ENCODE assay signal across 13 cellular contexts in genomic region chr4:2483237-2483636, GRCh38. TPM values are rescaled to one million over a fixed set of nuclear protein-coding genes. Genes with fewer than 3 reads are reported as not detected.
DNase-seq lines count a peak whose midpoint lies in the region; ATAC-seq, FAIRE-seq and TF ChIP-seq lines count a peak whose summit lies in the region.
"Had no signal": no experiment of that assay in that cellular context is flagged by ENCODE, and none has a peak within 500 bp of the region (broad histone marks: within the 10 kb centered on the region; RNA-seq: fewer than 3 reads in every experiment).

No MANE protein-coding gene starts in this region.

- no peak overlapping the region for H3K4me2 ChIP-seq in HepG2 (ENCODE audit: low read depth, low read length)
- no peak overlapping the region for H3K4me2 ChIP-seq in SK-N-SH
- H3K4me2 ChIP-seq: A549, GM23338 had no signal

- CTCF ChIA-PET in activated CD4-positive, alpha-beta T cell treated with anti-CD3 and anti-CD28 coated beads, Interleukin-2, amount 10 ng/mL, durations not matched to agents 7 days and 5 days (lab: Charles Lee): interaction anchor here (1.7 kb wide), 1 partner anchor 14 kb away, joined by 5 read pairs; the partner anchor contains the start of gene RNF4
- CTCF ChIA-PET in activated CD4-positive, alpha-beta memory T cell treated with anti-CD3 and anti-CD28 coated beads for 36 hours (lab: Charles Lee): interaction anchor here (2.5 kb wide), 1 partner anchor 15 kb away, joined by 9 read pairs; the partner anchor contains the start of gene RNF4
- CTCF ChIA-PET in HepG2 (lab: Yijun Ruan, JAX; ENCODE audit: low intra/inter-chr PET ratio, low total read pairs): no interaction called here
- CTCF ChIA-PET in SK-N-SH (lab: Yijun Ruan, JAX): interaction anchor here (0.5 to 0.6 kb wide), 2 partner anchors 23 to 155 kb away, joined by 3 read pairs; no protein-coding TSS in a partner anchor

- in situ Hi-C loops in HepG2 (cut with HindIII; ENCODE audit: extremely low pct_ligation_motif_present, low pct_unique_long_range_greater_than_20kb): no loop called here

- peak overlapping the region; percentile 85 for H3K27ac Mint-ChIP-seq in activated CD4-positive, alpha-beta T cell treated with anti-CD3 and anti-CD28 coated beads, Interleukin-2, amount 10 ng/mL, durations not matched to agents 7 days and 5 days
- H3K27ac Mint-ChIP-seq in activated CD4-positive, alpha-beta memory T cell treated with anti-CD3 and anti-CD28 coated beads for 36 hours: peak overlapping the region; percentile 88
- H3K27ac Mint-ChIP-seq: GM23338 had no signal

- H3K4me3 ChIP-seq in HepG2 (replicated peaks in 1 of 3; ENCODE audit: insufficient read depth in 1 of 3, low read depth in 2 of 3, low read length in 3 of 3): no peak overlapping the region
- peak overlapping the region in 1 of 4 donors; percentile 4 for H3K4me3 ChIP-seq in stomach
- H3K4me3 ChIP-seq in SK-N-SH (ENCODE audit: low read depth in 2 of 2, low read length in 1 of 2): no peak overlapping the region
- H3K4me3 ChIP-seq: A549, GM23338 had no signal

- no peak for ATAC-seq in HepG2
- ATAC-seq: A549, GM23338 had no signal

- no peak for TF ChIP-seq POLR2A in HepG2 (IDR thresholded peaks at IDR 0.05; ENCODE audit: insufficient read depth in 1 of 2, low read depth in 2 of 2, low read length in 2 of 2)
- TF ChIP-seq POLR2A in stomach (IDR thresholded peaks at IDR 0.05): no peak

- H3K36me3 Mint-ChIP-seq in activated CD4-positive, alpha-beta T cell treated with anti-CD3 and anti-CD28 coated beads, Interleukin-2, amount 10 ng/mL, durations not matched to agents 7 days and 5 days (ENCODE audit: low read depth): peaks cover 22% of the 10 kb centered on the region
- H3K36me3 Mint-ChIP-seq in activated CD4-positive, alpha-beta memory T cell treated with anti-CD3 and anti-CD28 coated beads for 36 hours: peaks cover 13% of the 10 kb centered on the region

- H3K27me3 Mint-ChIP-seq in activated CD4-positive, alpha-beta T cell treated with anti-CD3 and anti-CD28 coated beads, Interleukin-2, amount 10 ng/mL, durations not matched to agents 7 days and 5 days: no peaks in the 10 kb centered on the region
- H3K27me3 Mint-ChIP-seq in activated CD4-positive, alpha-beta memory T cell treated with anti-CD3 and anti-CD28 coated beads for 36 hours: no peaks in the 10 kb centered on the region

- intact Hi-C loops in activated CD4-positive, alpha-beta memory T cell treated with anti-CD3 and anti-CD28 coated beads for 36 hours (cut with micrococcal nuclease): loop anchor here (5.0 kb wide), 1 partner anchor 54 kb away; the partner anchor contains the start of gene FAM193A
- intact Hi-C loops in HepG2 (cut with micrococcal nuclease; ENCODE audit: unreplicated experiment): no loop called here
- intact Hi-C loops in stomach (cut with DNase I; ENCODE audit: low total_unique reads): no loop called here

- H3K36me3 ChIP-seq in HepG2 (replicated peaks in 1 of 2; ENCODE audit: control insufficient read depth in 1 of 2, insufficient read depth in 2 of 2, low read length in 2 of 2): peaks cover 0 to 6% of the 10 kb centered on the region in 2 experiments; a peak in 4 of 5 replicates
- no peaks in the 10 kb centered on the region for H3K36me3 ChIP-seq in stomach
- peaks cover under 1 to 4% of the 10 kb centered on the region in 2 experiments for H3K36me3 ChIP-seq in SK-N-SH (replicated peaks in 1 of 2; ENCODE audit: control insufficient read depth in 1 of 2, insufficient read depth in 2 of 2, low read length in 1 of 2)

- H3K4me3 Mint-ChIP-seq in activated CD4-positive, alpha-beta T cell treated with anti-CD3 and anti-CD28 coated beads, Interleukin-2, amount 10 ng/mL, durations not matched to agents 7 days and 5 days: no peak overlapping the region
- no peak overlapping the region for H3K4me3 Mint-ChIP-seq in activated CD4-positive, alpha-beta memory T cell treated with anti-CD3 and anti-CD28 coated beads for 36 hours
- H3K4me3 Mint-ChIP-seq: GM23338 had no signal

- H4K20me1 ChIP-seq in HepG2 (ENCODE audit: insufficient read depth, low read length) (peaks cover 81% of the 10 kb centered on the region), SK-N-SH (ENCODE audit: insufficient read depth) (peaks cover 100% of the 10 kb centered on the region)

- no peak for DNase-seq in activated CD4-positive, alpha-beta T cell treated with anti-CD3 and anti-CD28 coated beads, Interleukin-2, amount 10 ng/mL, durations not matched to agents 7 days and 5 days
- DNase-seq in activated CD4-positive, alpha-beta T cell treated with anti-CD3 and anti-CD28 coated beads for 48 hours: no peak
- no peak for DNase-seq in activated CD4-positive, alpha-beta memory T cell treated with anti-CD3 and anti-CD28 coated beads for 36 hours
- DNase-seq in HepG2 (ENCODE audit: low spot score): no peak
- DNase-seq in stomach: no peak
- no peak for DNase-seq in activated naive CD4-positive, alpha-beta T cell treated with Interleukin-2 at 50 U/mL for 16 hours
- DNase-seq in SK-N-SH: no peak
- no peak for DNase-seq in DMS153 treated with DMSO at 0.1 percent for 48 hours (lab: John Stamatoyannopoulos, UW; ENCODE audit: unreplicated experiment)
- DNase-seq: activated naive CD4-positive, alpha-beta T cell treated with anti-CD3 and anti-CD28 coated beads, Interleukin-2, amount 50 U/mL, for 16 hours; stimulated activated CD4-positive, alpha-beta T cell treated with anti-CD3 and anti-CD28 coated beads, Interleukin-4, amount 100 ng/mL, for 4 hours had no signal

- POLR2A ChIA-PET in activated CD4-positive, alpha-beta T cell treated with anti-CD3 and anti-CD28 coated beads, Interleukin-2, amount 10 ng/mL, durations not matched to agents 7 days and 5 days (lab: Charles Lee): no interaction called here
- POLR2A ChIA-PET in activated CD4-positive, alpha-beta memory T cell treated with anti-CD3 and anti-CD28 coated beads for 36 hours (lab: Charles Lee): interaction anchor here (8.5 kb wide), 1 partner anchor 14 kb away, joined by 40 read pairs; the partner anchor contains the start of gene RNF4
- POLR2A ChIA-PET in HepG2 (lab: Yijun Ruan, JAX) (no interaction called here), SK-N-SH (lab: Yijun Ruan, JAX) (interaction anchor here (1.3 kb wide), 1 partner anchor 9 kb away, joined by 3 read pairs; no protein-coding TSS in a partner anchor)

- H3K9me2 ChIP-seq in SK-N-SH: no peaks in the 10 kb centered on the region

- no peaks in the 10 kb centered on the region for H3K9me3 Mint-ChIP-seq in activated CD4-positive, alpha-beta T cell treated with anti-CD3 and anti-CD28 coated beads, Interleukin-2, amount 10 ng/mL, durations not matched to agents 7 days and 5 days
- no peaks in the 10 kb centered on the region for H3K9me3 Mint-ChIP-seq in activated CD4-positive, alpha-beta memory T cell treated with anti-CD3 and anti-CD28 coated beads for 36 hours
- H3K9me3 Mint-ChIP-seq: GM23338 had no signal

- H2AFZ ChIP-seq in HepG2 (ENCODE audit: low read length) (no peak overlapping the region), SK-N-SH (ENCODE audit: low read depth) (no peak overlapping the region)
- H2AFZ ChIP-seq: GM23338 had no signal

- TF ChIP-seq CTCF in HepG2 (CRISPR knock-in tag; IDR thresholded peaks at IDR 0.05) (no peak), stomach (IDR thresholded peaks at IDR 0.05) (no peak), SK-N-SH (IDR thresholded peaks at IDR 0.05) (no peak)

- H3K79me2 ChIP-seq in HepG2 (ENCODE audit: insufficient read depth, low read length) (peaks cover 92% of the 10 kb centered on the region), SK-N-SH (ENCODE audit: insufficient read depth) (peaks cover 100% of the 10 kb centered on the region)

- 100% methylated on average over 3 of the region's 3 CpGs for WGBS in HepG2 (ENCODE audit: low lambda C conversion rate)
- 55 to 72% (median 67%) methylated on average over 3 of the region's 3 CpGs for WGBS in stomach, 5 donors
- 100% methylated on average over 3 of the region's 3 CpGs for WGBS in SK-N-SH (ENCODE audit: low lambda C conversion rate)

- no peaks in the 10 kb centered on the region for H3K9me3 ChIP-seq in HepG2 (ENCODE audit: low read length)
- H3K9me3 ChIP-seq in stomach: no peaks in the 10 kb centered on the region
- no peaks in the 10 kb centered on the region for H3K9me3 ChIP-seq in SK-N-SH
- H3K9me3 ChIP-seq: A549 had no signal

- TF ChIP-seq RAD21 in HepG2 (CRISPR knock-in tag; IDR thresholded peaks at IDR 0.05) (no peak), SK-N-SH (IDR thresholded peaks at IDR 0.05; ENCODE audit: low read length) (no peak)

- H3K27me3 ChIP-seq in HepG2 (ENCODE audit: control insufficient read depth in 1 of 2, insufficient read depth in 2 of 2, low read length in 2 of 2) (no peaks in the 10 kb centered on the region), stomach (no peaks in the 10 kb centered on the region), SK-N-SH (ENCODE audit: insufficient read depth) (no peaks in the 10 kb centered on the region)

- peaks cover 86% of the 10 kb centered on the region for H3K4me1 Mint-ChIP-seq in activated CD4-positive, alpha-beta T cell treated with anti-CD3 and anti-CD28 coated beads, Interleukin-2, amount 10 ng/mL, durations not matched to agents 7 days and 5 days
- peaks cover 91% of the 10 kb centered on the region for H3K4me1 Mint-ChIP-seq in activated CD4-positive, alpha-beta memory T cell treated with anti-CD3 and anti-CD28 coated beads for 36 hours (ENCODE audit: low read depth)

- H3K4me1 ChIP-seq in HepG2 (ENCODE audit: insufficient read depth, low read length): peaks cover 52% of the 10 kb centered on the region
- H3K4me1 ChIP-seq in stomach: peaks cover 96 to 100% (median 99%) of the 10 kb centered on the region in 4 donors
- peaks cover 20 to 22% of the 10 kb centered on the region in 2 experiments; a peak in 2 of 4 replicates for H3K4me1 ChIP-seq in SK-N-SH (ENCODE audit: control insufficient read depth in 1 of 2, insufficient read depth in 2 of 2, low read depth in 1 of 2, low read length in 1 of 2)

- H3K9ac ChIP-seq in HepG2 (ENCODE audit: insufficient read depth, low read depth, low read length) (no peak overlapping the region), SK-N-SH (no peak overlapping the region)

- TF ChIP-seq EP300 in HepG2 (IDR thresholded peaks at IDR 0.05; ENCODE audit: low read depth in 2 of 2, low read length in 2 of 2) (no peak), HepG2 (CRISPR knock-in tag; IDR thresholded peaks at IDR 0.05; ENCODE audit: borderline replicate concordance) (no peak), stomach (IDR thresholded peaks at IDR 0.05) (no peak), SK-N-SH (IDR thresholded peaks at IDR 0.05; ENCODE audit: borderline replicate concordance in 1 of 2, low read depth in 1 of 2, low read length in 1 of 2) (no peak)

- no TSS peak for BruUV-seq in HepG2 (replicated peaks; lab: Mats Ljungman, UMichigan)

- H3F3A ChIP-seq in SK-N-SH (replicated peaks; ENCODE audit: insufficient read depth): peaks cover 4% of the 10 kb centered on the region

- no peak for FAIRE-seq in HepG2 (lab: Jason Lieb, UNC)
- FAIRE-seq: A549, urothelium cell line had no signal

- H3K27ac ChIP-seq in HepG2 (ENCODE audit: extremely low read length, insufficient read depth, low read length) (peak overlapping the region; percentile 32), stomach (peak overlapping the region; percentile 57 to 86 (median 74)), SK-N-SH (ENCODE audit: low read depth in 2 of 2, low read length in 1 of 2) (no peak overlapping the region)
- H3K27ac ChIP-seq: A549 had no signal

RNA-seq across cellular contexts. Expression of gene RNF4, which starts 14.3 kb away (rescaled TPM):
- total RNA-seq in activated CD4-positive, alpha-beta T cell treated with anti-CD3 and anti-CD28 coated beads, Interleukin-2, amount 10 ng/mL, durations not matched to agents 7 days and 5 days: 100 to 1,000 TPM in 1 of 2 experiments, 10 to 100 TPM in 1; 96.2 to 102 TPM
- total RNA-seq in activated CD4-positive, alpha-beta memory T cell treated with anti-CD3 and anti-CD28 coated beads for 36 hours: 10 to 100 TPM; 84.6 to 90.3 TPM
- 38.1 and 46.7 TPM in 2 replicates for total RNA-seq in HepG2 (2016; rRNA removed; fragmentation: Illumina TruSeq; extraction: Trizol)
- 16.3 and 17.2 TPM in 2 replicates for total RNA-seq in HepG2 (2016; cell fraction: cytosol; rRNA removed; fragmentation: Illumina TruSeq; extraction: Trizol; ENCODE audit: low read depth)
- total RNA-seq in HepG2 (2016; cell fraction: insoluble cytoplasmic fraction; rRNA removed; fragmentation: Illumina TruSeq; extraction: Trizol): 36.0 and 47.6 TPM in 2 replicates
- total RNA-seq in HepG2 (2016; cell fraction: membrane; rRNA removed; fragmentation: Illumina TruSeq; extraction: Trizol): 24.2 and 25.2 TPM in 2 replicates
- 34.8 and 37.0 TPM in 2 replicates for total RNA-seq in HepG2 (2016; cell fraction: nucleus; rRNA removed; fragmentation: Illumina TruSeq; extraction: Trizol)
- 40.3 and 45.1 TPM in 2 replicates for polyA plus RNA-seq in HepG2 (2011; rRNA removed)
- polyA plus RNA-seq in HepG2 (2011; cell fraction: cytosol; rRNA removed): 34.5 and 42.3 TPM in 2 replicates
- polyA plus RNA-seq in HepG2 (2011; cell fraction: nucleus; rRNA removed): 33.3 and 33.4 TPM in 2 replicates
- 27.9 and 28.2 TPM in 2 replicates for polyA plus RNA-seq in HepG2 (2012)
- polyA plus RNA-seq in HepG2 (2016; cell fraction: cytosol; fragmentation: Illumina TruSeq; extraction: Trizol; ENCODE audit: low read depth): 3.3 and 5.5 TPM in 2 replicates
- 45.3 and 46.1 TPM in 2 replicates for polyA plus RNA-seq in HepG2 (2016; cell fraction: insoluble cytoplasmic fraction; fragmentation: Illumina TruSeq; extraction: Trizol; ENCODE audit: low read depth)
- 12.0 and 14.1 TPM in 2 replicates for polyA plus RNA-seq in HepG2 (2016; cell fraction: membrane; fragmentation: Illumina TruSeq; extraction: Trizol; ENCODE audit: low read depth)
- polyA plus RNA-seq in HepG2 (2016; cell fraction: nucleus; fragmentation: Illumina TruSeq; extraction: Trizol; ENCODE audit: insufficient read depth, low read depth): 33.1 and 33.8 TPM in 2 replicates
- 65.3 and 74.2 TPM in 2 replicates for polyA minus RNA-seq in HepG2 (2011; rRNA and poly(A)+ RNA removed; ENCODE audit: low replicate concordance)
- polyA minus RNA-seq in HepG2 (2011; cell fraction: cytosol; rRNA and poly(A)+ RNA removed): 36.1 and 36.8 TPM in 2 replicates
- polyA minus RNA-seq in HepG2 (2011; cell fraction: nucleus; rRNA and poly(A)+ RNA removed): 55.2 and 60.3 TPM in 2 replicates
- 10 to 100 TPM in 4 of 5 donors, 1 to 10 TPM in 1; 5.3 to 75.2 (median 42.9) TPM for total RNA-seq in stomach
- polyA plus RNA-seq in stomach: 10 to 100 TPM; 15.3 to 29.3 (median 28.8) TPM
- 60.7 and 85.3 TPM in 2 replicates for polyA plus RNA-seq in SK-N-SH (2012; rRNA removed)
- polyA plus RNA-seq in SK-N-SH (2012; cell fraction: cytosol; rRNA removed): 71.4 and 78.1 TPM in 2 replicates
- polyA plus RNA-seq in SK-N-SH (2012; cell fraction: nucleus; rRNA removed): 48.6 and 65.2 TPM in 2 replicates

RNA-seq across cellular contexts. Expression of gene FAM193A, which starts 53.2 kb away (rescaled TPM):
- 10 to 100 TPM; 33.2 to 35.5 TPM for total RNA-seq in activated CD4-positive, alpha-beta T cell treated with anti-CD3 and anti-CD28 coated beads, Interleukin-2, amount 10 ng/mL, durations not matched to agents 7 days and 5 days
- total RNA-seq in activated CD4-positive, alpha-beta memory T cell treated with anti-CD3 and anti-CD28 coated beads for 36 hours: 10 to 100 TPM; 21.7 to 22.6 TPM
- 7.2 and 8.7 TPM in 2 replicates for total RNA-seq in HepG2 (2016; rRNA removed; fragmentation: Illumina TruSeq; extraction: Trizol)
- total RNA-seq in HepG2 (2016; cell fraction: cytosol; rRNA removed; fragmentation: Illumina TruSeq; extraction: Trizol; ENCODE audit: low read depth): 10.0 and 11.2 TPM in 2 replicates
- 6.1 and 8.2 TPM in 2 replicates for total RNA-seq in HepG2 (2016; cell fraction: insoluble cytoplasmic fraction; rRNA removed; fragmentation: Illumina TruSeq; extraction: Trizol)
- 9.2 and 9.9 TPM in 2 replicates for total RNA-seq in HepG2 (2016; cell fraction: membrane; rRNA removed; fragmentation: Illumina TruSeq; extraction: Trizol)
- 12.3 and 15.0 TPM in 2 replicates for total RNA-seq in HepG2 (2016; cell fraction: nucleus; rRNA removed; fragmentation: Illumina TruSeq; extraction: Trizol)
- 5.7 and 6.0 TPM in 2 replicates for polyA plus RNA-seq in HepG2 (2011; rRNA removed)
- polyA plus RNA-seq in HepG2 (2011; cell fraction: cytosol; rRNA removed): 3.9 and 4.1 TPM in 2 replicates
- 19.7 and 23.8 TPM in 2 replicates for polyA plus RNA-seq in HepG2 (2011; cell fraction: nucleus; rRNA removed)
- polyA plus RNA-seq in HepG2 (2012): 10.7 and 11.2 TPM in 2 replicates
- polyA plus RNA-seq in HepG2 (2016; cell fraction: cytosol; fragmentation: Illumina TruSeq; extraction: Trizol; ENCODE audit: low read depth): 1.3 and 1.9 TPM in 2 replicates
- 6.5 and 8.6 TPM in 2 replicates for polyA plus RNA-seq in HepG2 (2016; cell fraction: insoluble cytoplasmic fraction; fragmentation: Illumina TruSeq; extraction: Trizol; ENCODE audit: low read depth)
- 3.8 and 4.2 TPM in 2 replicates for polyA plus RNA-seq in HepG2 (2016; cell fraction: membrane; fragmentation: Illumina TruSeq; extraction: Trizol; ENCODE audit: low read depth)
- polyA plus RNA-seq in HepG2 (2016; cell fraction: nucleus; fragmentation: Illumina TruSeq; extraction: Trizol; ENCODE audit: insufficient read depth, low read depth): 32.1 and 35.7 TPM in 2 replicates
- polyA minus RNA-seq in HepG2 (2011; rRNA and poly(A)+ RNA removed; ENCODE audit: low replicate concordance): 12.2 and 18.8 TPM in 2 replicates
- polyA minus RNA-seq in HepG2 (2011; cell fraction: cytosol; rRNA and poly(A)+ RNA removed): 10.0 and 11.0 TPM in 2 replicates
- 28.3 and 28.6 TPM in 2 replicates for polyA minus RNA-seq in HepG2 (2011; cell fraction: nucleus; rRNA and poly(A)+ RNA removed)
- 100 to 1,000 TPM in 1 of 5 donors, 10 to 100 TPM in 4; 22.2 to 107 (median 37.9) TPM for total RNA-seq in stomach
- 1 to 10 TPM; 4.9 to 7.0 (median 7.0) TPM for polyA plus RNA-seq in stomach
- 7.0 and 9.2 TPM in 2 replicates for polyA plus RNA-seq in SK-N-SH (2012; rRNA removed)
- polyA plus RNA-seq in SK-N-SH (2012; cell fraction: cytosol; rRNA removed): 6.3 and 7.8 TPM in 2 replicates
- 28.8 and 33.4 TPM in 2 replicates for polyA plus RNA-seq in SK-N-SH (2012; cell fraction: nucleus; rRNA removed)

Comparison
In these comparisons a context has a peak if more than half of its experiments do, and no peak if none do; other contexts are left out.
1. H3K27ac ChIP-seq: peak in HepG2 (single experiment) and stomach (5 of 5); none in SK-N-SH (0 of 2).
2. POLR2A ChIA-PET loops: an anchor here in activated CD4-positive, alpha-beta memory T cell treated with anti-CD3 and anti-CD28 coated beads for 36 hours (8.5 kb wide) and SK-N-SH (1.3 kb wide); none called in activated CD4-positive, alpha-beta T cell treated with anti-CD3 and anti-CD28 coated beads, Interleukin-2, amount 10 ng/mL, durations not matched to agents 7 days and 5 days and HepG2.